Comparison of ENCODE assay signal across 9 cellular contexts in the genomic region with DNA sequence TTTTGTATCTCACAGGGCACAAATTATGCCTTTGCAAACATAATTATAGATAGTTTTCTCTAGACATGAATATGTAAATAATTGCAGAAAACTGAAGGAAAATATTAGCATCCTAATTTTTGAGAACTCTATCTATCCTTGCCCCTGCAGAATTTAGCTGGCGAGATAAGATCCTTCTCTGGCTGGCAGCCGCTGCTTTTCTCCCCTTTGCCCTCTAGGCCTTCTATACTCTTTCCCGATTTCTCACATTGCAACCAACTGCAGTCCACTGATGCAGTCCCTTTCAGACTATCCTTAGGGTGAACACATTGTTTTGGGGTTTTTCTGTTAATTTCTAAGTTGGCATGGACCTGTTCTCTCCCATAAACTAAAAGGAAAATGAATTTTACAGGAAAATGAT.
"Had no signal": no experiment of that assay in that cellular context is flagged by ENCODE, and none has a peak within 500 bp of the region (broad histone marks: within the 10 kb centered on the region; RNA-seq: fewer than 3 reads in every experiment).

No MANE protein-coding gene starts in this region.

- H3K9me3 Mint-ChIP-seq: HFFc6, IgD-negative memory B cell had no signal

- H3K27me3 Mint-ChIP-seq: IgD-negative memory B cell had no signal

- H3K4me3 ChIP-seq: GM23248, HAP-1 had no signal

- H3K27ac ChIP-seq: GM23248, HL-60 had no signal

- DNase-seq: GM23248, GOT3, H7, HFFc6 had no signal

- H3K4me1 Mint-ChIP-seq: IgD-negative memory B cell had no signal

- H3K36me3 ChIP-seq: HAP-1 had no signal

- H3K9me3 ChIP-seq: HAP-1 had no signal

- ATAC-seq: HCT116, HepG2 had no signal

- H3K27ac Mint-ChIP-seq: HFFc6, IgD-negative memory B cell had no signal

- H3K4me3 Mint-ChIP-seq: HFFc6, IgD-negative memory B cell had no signal
